In the genomic region with DNA sequence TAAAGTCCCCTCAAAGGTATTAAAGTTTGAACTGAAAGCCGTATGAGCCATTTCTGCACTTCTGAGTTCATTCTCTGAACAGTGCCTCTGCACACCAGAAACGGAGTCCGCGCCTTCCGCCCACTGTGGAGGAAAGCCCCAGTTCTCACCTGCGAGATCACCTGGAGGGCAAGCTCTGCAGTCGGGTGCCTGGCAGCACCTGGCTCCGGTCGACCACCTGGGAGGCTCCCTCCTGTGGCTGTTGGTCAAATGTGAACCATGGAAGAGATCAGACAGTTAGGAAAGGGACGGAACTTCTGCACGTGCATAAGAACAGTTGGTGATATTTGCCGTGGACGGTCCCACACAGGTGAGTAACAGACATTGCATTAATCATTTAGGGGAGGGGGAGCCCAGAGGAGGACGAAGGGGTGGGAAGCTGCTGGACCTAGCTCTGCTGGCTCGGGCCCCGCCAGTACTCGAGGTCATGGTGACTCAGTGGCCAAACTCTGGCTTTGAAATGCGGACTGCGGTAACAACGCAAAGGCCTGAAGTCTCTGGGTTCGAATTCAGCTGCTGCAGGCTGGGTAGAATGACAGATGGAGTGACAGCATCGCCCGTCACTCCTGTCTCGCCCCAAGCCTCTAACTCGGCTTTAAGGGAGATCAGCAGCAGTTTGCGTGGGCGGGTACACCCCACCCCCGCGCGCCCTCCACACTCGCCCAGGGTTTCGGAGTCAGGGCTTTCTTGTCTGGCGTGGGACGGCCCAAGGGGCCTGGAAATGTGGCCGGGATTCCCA, we compare ENCODE assay signal across 14 cellular contexts. TPM values are rescaled to one million over a fixed set of nuclear protein-coding genes. Genes with fewer than 3 reads are reported as not detected.
A peak's percentile ranks its signal among the peaks of the same experiment; 100 is the strongest.
DNase-seq lines count a peak whose midpoint lies in the region; ATAC-seq and TF ChIP-seq lines count a peak whose summit lies in the region.
"Had no signal": no experiment of that assay in that cellular context is flagged by ENCODE, and none has a peak within 500 bp of the region (broad histone marks: within the 10 kb centered on the region; RNA-seq: fewer than 3 reads in every experiment).

No MANE protein-coding gene starts in this region.

- H2AFZ ChIP-seq in hepatocyte, result no peak overlapping the region

- peak overlapping the region; percentile 70 for H3K4me3 Mint-ChIP-seq in activated naive CD4-positive, alpha-beta T cell treated with anti-CD3 and anti-CD28 coated beads, Interleukin-2, amount 50 U/mL, for 24 hours

- peaks cover 14% of the 10 kb centered on the region for H3K4me1 Mint-ChIP-seq in activated naive CD4-positive, alpha-beta T cell treated with anti-CD3 and anti-CD28 coated beads, Interleukin-2, amount 50 U/mL, for 24 hours

- H3K27me3 Mint-ChIP-seq in activated naive CD4-positive, alpha-beta T cell treated with anti-CD3 and anti-CD28 coated beads, Interleukin-2, amount 50 U/mL, for 24 hours, result peaks cover 19% of the 10 kb centered on the region

- H3K4me1 ChIP-seq in hepatocyte (ENCODE audit: insufficient read depth) (peaks cover 10% of the 10 kb centered on the region), spleen (peaks cover 9 to 31% (median 27%) of the 10 kb centered on the region in 6 donors)

- DNase-seq in activated naive CD4-positive, alpha-beta T cell (lab: John Stamatoyannopoulos, UW), result no peak
- DNase-seq in NCI-H69 (lab: John Stamatoyannopoulos, UW) (peak; percentile 36), hepatocyte (ENCODE audit: low spot score) (no peak), spleen (peak; percentile 63), GM03348 (ENCODE audit: low spot score) (no peak), T-helper 9 cell (no peak)
- DNase-seq: Karpas-422; NCI-H2029 treated with DMSO at 0.1 percent for 48 hours; NK-92 treated with Interleukin-12 subunit alpha and Interleukin-12 subunit beta, amount 100 ng/mL, for 24 hours; SHP77 treated with DMSO at 0.1 percent for 48 hours had no signal

- no peak overlapping the region for H3K4me3 ChIP-seq in hepatocyte
- H3K4me3 ChIP-seq in spleen, result peak overlapping the region in 2 of 8 donors; percentile 44 to 69
- H3K4me3 ChIP-seq: GM12878 had no signal

- TF ChIP-seq CTCF in hepatocyte (IDR thresholded peaks at IDR 0.05; ENCODE audit: poor library complexity), result no peak
- TF ChIP-seq CTCF in spleen (IDR thresholded peaks at IDR 0.05 in 8 of 11, conservative IDR thresholded peaks at IDR 0.05 in 3 of 11), result no peak

- peaks cover 3% of the 10 kb centered on the region for H3K36me3 Mint-ChIP-seq in activated naive CD4-positive, alpha-beta T cell treated with anti-CD3 and anti-CD28 coated beads, Interleukin-2, amount 50 U/mL, for 24 hours

- intact Hi-C loops in spleen (cut with DNase I; ENCODE audit: low total_unique reads), result no loop called here

- no peak overlapping the region for H3K27ac ChIP-seq in hepatocyte
- H3K27ac ChIP-seq in spleen, result no peak overlapping the region
- H3K27ac ChIP-seq: vagina had no signal

- no peak for ATAC-seq in HG02981 (IDR thresholded peaks at IDR 0.05; ENCODE audit: unreplicated experiment)
- ATAC-seq: GM12878 had no signal

- H3K9me2 ChIP-seq in hepatocyte (replicated peaks; ENCODE audit: insufficient read depth), result no peaks in the 10 kb centered on the region

- TF ChIP-seq POLR2A in spleen (IDR thresholded peaks at IDR 0.05), result no peak

- H3K9me3 Mint-ChIP-seq in activated naive CD4-positive, alpha-beta T cell treated with anti-CD3 and anti-CD28 coated beads, Interleukin-2, amount 50 U/mL, for 24 hours, result no peaks in the 10 kb centered on the region

- H3K9me3 ChIP-seq in hepatocyte (ENCODE audit: low read depth) (no peaks in the 10 kb centered on the region), spleen (no peaks in the 10 kb centered on the region)
- H3K9me3 ChIP-seq: vagina had no signal

- H3K27me3 ChIP-seq in hepatocyte (peaks cover 76% of the 10 kb centered on the region), spleen (replicated peaks in 1 of 7) (peaks cover 15 to 77% (median 53%) of the 10 kb centered on the region in 7 donors)

- peak overlapping the region; percentile 88 for H3K4me2 ChIP-seq in hepatocyte

- no peaks in the 10 kb centered on the region for H4K20me1 ChIP-seq in hepatocyte (ENCODE audit: insufficient read depth, poor library complexity, severe bottlenecking)

- H3K36me3 ChIP-seq in hepatocyte (replicated peaks; ENCODE audit: insufficient read depth, low read depth) (no peaks in the 10 kb centered on the region), spleen (no peaks in the 10 kb centered on the region)
- H3K36me3 ChIP-seq: vagina had no signal

- H3K79me2 ChIP-seq in hepatocyte, result no peaks in the 10 kb centered on the region

- 52% methylated on average over 34 of the region's 35 CpGs for WGBS in hepatocyte (ENCODE audit: low lambda C conversion rate, missing lambda C conversion rate)
- WGBS in spleen, 5 donors, result 43 to 55% (median 50%) methylated on average over 21 to 35 of the region's 35 CpGs

- no peak overlapping the region for H3K27ac Mint-ChIP-seq in activated naive CD4-positive, alpha-beta T cell treated with anti-CD3 and anti-CD28 coated beads, Interleukin-2, amount 50 U/mL, for 24 hours

RNA-seq across cellular contexts. Expression of gene DPYSL4, which starts 1.7 kb away (rescaled TPM):
- total RNA-seq in hepatocyte (2.8 and 4.1 TPM in 2 replicates), spleen (1 to 10 TPM in 4 of 7 donors, under 1 TPM in 2, not detected in 1; 0.85 to 6.0 (median 1.6) TPM)
- polyA plus RNA-seq in hepatocyte (1.8 and 2.1 TPM in 2 replicates), spleen (1 to 10 TPM in 1 of 3 donors, under 1 TPM in 2; 0.55 to 1.0 (median 0.96) TPM)

Comparison
In these comparisons a context has a peak if more than half of its experiments do, and no peak if none do; other contexts are left out.
1. DNase-seq: peak in NCI-H69 (single experiment) and spleen (single experiment); none in activated naive CD4-positive, alpha-beta T cell (0 of 4), hepatocyte (single experiment), GM03348 (single experiment) and T-helper 9 cell (single experiment).